Comparison of ENCODE assay signal across 12 cellular contexts in genomic region chr20:48933017-48933766, GRCh38. TPM values are rescaled to one million over a fixed set of nuclear protein-coding genes. Genes with fewer than 3 reads are reported as not detected.
A peak's percentile ranks its signal among the peaks of the same experiment; 100 is the strongest.
DNase-seq lines count a peak whose midpoint lies in the region; ATAC-seq and TF ChIP-seq lines count a peak whose summit lies in the region.
"Had no signal": no experiment of that assay in that cellular context is flagged by ENCODE, and none has a peak within 500 bp of the region (broad histone marks: within the 10 kb centered on the region; RNA-seq: fewer than 3 reads in every experiment).

No MANE protein-coding gene starts in this region.

- H3K36me3 ChIP-seq in heart left ventricle (no peaks in the 10 kb centered on the region), A673 (ENCODE audit: insufficient read depth, low read length, poor library complexity, severe bottlenecking) (no peaks in the 10 kb centered on the region)

- H3K4me3 ChIP-seq in heart left ventricle, result no peak overlapping the region
- no peak overlapping the region for H3K4me3 ChIP-seq in A673 (ENCODE audit: low read depth, low read length, poor library complexity, severe bottlenecking)
- H3K4me3 ChIP-seq: MG63 had no signal

- H3K27me3 ChIP-seq in heart left ventricle, result no peaks in the 10 kb centered on the region
- H3K27me3 ChIP-seq in A673 (replicated peaks; ENCODE audit: insufficient read depth, low read depth, low read length, poor library complexity), result no peaks in the 10 kb centered on the region
- H3K27me3 ChIP-seq: MG63 had no signal

- ATAC-seq in heart left ventricle, result peak; percentile 35 to 59 (median 44)
- no peak for ATAC-seq in GM21737 (IDR thresholded peaks at IDR 0.05; ENCODE audit: unreplicated experiment)
- ATAC-seq in HG03521 (IDR thresholded peaks at IDR 0.05; ENCODE audit: unreplicated experiment), result no peak

- WGBS in heart left ventricle, 4 donors, result 80 to 85% (median 83%) methylated on average over 14 to 15 of the region's 15 CpGs

- H3K27ac ChIP-seq in heart left ventricle (peak overlapping the region in 8 of 12 donors; percentile 2 to 47 (median 21)), A673 (ENCODE audit: low read depth, low read length, poor library complexity, severe bottlenecking) (no peak overlapping the region)

- no TSS peak for BruUV-seq in A673 (replicated peaks; lab: Mats Ljungman, UMichigan)

- H3K4me1 ChIP-seq in heart left ventricle (peaks cover 0 to 80% (median 41%) of the 10 kb centered on the region in 12 donors), A673 (ENCODE audit: insufficient read depth, low read length, poor library complexity, severe bottlenecking) (no peaks in the 10 kb centered on the region)

- POLR2A ChIA-PET in A673 (lab: Charles Lee; ENCODE audit: low non-redundant PET), result no interaction called here

- TF ChIP-seq CTCF in heart left ventricle (IDR thresholded peaks at IDR 0.05) (no peak), A673 (conservative IDR thresholded peaks at IDR 0.05; ENCODE audit: low read depth, low read length) (no peak)

- CTCF ChIA-PET in A673 (lab: Charles Lee), result no interaction called here

- TF ChIP-seq POLR2A in heart left ventricle (IDR thresholded peaks at IDR 0.05), result no peak

- H3K9me3 ChIP-seq in heart left ventricle (peaks cover 0 to 4% (median 0%) of the 10 kb centered on the region in 12 donors), A673 (ENCODE audit: low read depth, low read length, poor library complexity, severe bottlenecking) (no peaks in the 10 kb centered on the region)
- H3K9me3 ChIP-seq: MG63 had no signal

- intact Hi-C loops in heart left ventricle (cut with DNase I) (no loop called here), A673 (cut with micrococcal nuclease; ENCODE audit: unreplicated experiment) (no loop called here)

- peak; percentile 38 for DNase-seq in HK-2 (ENCODE audit: unreplicated experiment)
- DNase-seq in NCI-H524 (lab: John Stamatoyannopoulos, UW), result peak; percentile 97 to 98
- no peak for DNase-seq in heart left ventricle
- DNase-seq in renal cortical epithelial cell (ENCODE audit: low read depth), result peak; percentile 22
- DNase-seq in HuH-7 (ENCODE audit: low spot score), result no peak
- no peak for DNase-seq in A673 (ENCODE audit: low spot score)
- DNase-seq: activated CD4-positive, alpha-beta T cell treated with anti-CD3 and anti-CD28 coated beads for 1 hour; hippocampal formation; stimulated activated CD4-positive, alpha-beta T cell treated with anti-CD3 and anti-CD28 coated beads, Interleukin-12 subunit alpha, Interleukin-12 subunit beta, amount 100 ng/mL, for 4 hours had no signal

RNA-seq across cellular contexts. Expression of gene ARFGEF2, which starts 11.7 kb away (rescaled TPM):
- total RNA-seq in heart left ventricle (10 to 100 TPM; 32.6 to 52.7 (median 42.6) TPM), renal cortical epithelial cell (58.7 and 71.0 TPM in 2 replicates), A673 (2021) (23.5 and 26.1 TPM in 2 replicates)
- polyA plus RNA-seq in heart left ventricle, result 10 to 100 TPM in 1 of 2 donors, 1 to 10 TPM in 1; 7.5 to 16.5 TPM

Comparison
In these comparisons a context has a peak if more than half of its experiments do, and no peak if none do; other contexts are left out.
1. DNase-seq: peak in HK-2 (single experiment), NCI-H524 (2 of 2) and renal cortical epithelial cell (single experiment); none in heart left ventricle (0 of 5), HuH-7 (single experiment) and A673 (single experiment).
2. ATAC-seq: peak in heart left ventricle (4 of 4); none in GM21737 (single experiment) and HG03521 (single experiment).